In the genomic region with DNA sequence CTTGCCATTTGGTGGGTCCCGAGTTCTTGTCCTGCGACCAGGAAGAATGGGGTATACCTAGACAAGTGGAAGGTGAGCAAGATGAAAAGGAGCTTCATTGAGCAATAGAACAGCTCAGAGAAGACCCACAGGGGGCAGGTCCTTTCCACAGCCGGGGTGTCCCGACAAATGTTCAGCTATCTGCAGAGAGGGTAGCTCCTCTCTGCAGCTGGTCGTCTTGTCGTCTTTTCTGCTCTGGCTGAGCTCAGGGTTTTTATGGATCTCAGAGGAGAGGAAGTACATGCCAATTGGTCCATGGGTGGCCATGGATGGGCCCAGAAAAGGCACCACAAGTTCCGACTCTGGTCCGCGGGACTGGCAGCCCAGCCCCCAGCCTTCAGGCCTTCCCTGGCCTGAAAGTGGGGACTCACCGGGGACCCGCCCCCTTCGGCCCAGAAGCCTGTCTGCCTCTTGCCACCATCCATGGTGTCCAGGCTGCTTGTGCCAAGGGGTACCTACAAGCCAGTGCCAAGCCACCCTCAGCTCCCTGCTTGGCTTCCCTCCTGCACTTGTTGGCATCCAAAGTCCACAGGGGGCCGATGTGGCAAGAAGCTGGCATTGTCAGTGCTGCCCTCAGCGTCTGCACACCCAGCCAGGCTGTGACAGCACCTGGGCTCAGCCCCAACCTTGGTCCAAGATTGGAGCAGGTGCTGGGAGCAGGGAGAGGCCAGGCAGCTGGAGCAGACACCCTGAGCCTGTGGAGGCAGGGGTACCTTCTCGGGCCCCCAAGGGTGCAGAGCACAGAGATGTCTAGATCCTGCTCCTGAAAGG, we compare ENCODE assay signal across 27 cellular contexts.
A peak's percentile ranks its signal among the peaks of the same experiment; 100 is the strongest.
DNase-seq lines count a peak whose midpoint lies in the region; ATAC-seq and TF ChIP-seq lines count a peak whose summit lies in the region.
"Had no signal": no experiment of that assay in that cellular context is flagged by ENCODE, and none has a peak within 500 bp of the region (broad histone marks: within the 10 kb centered on the region; RNA-seq: fewer than 3 reads in every experiment).

No MANE protein-coding gene starts in this region.

- peak; percentile 51 for DNase-seq in activated CD8-positive, alpha-beta memory T cell treated with anti-CD3 and anti-CD28 coated beads for 24 hours
- no peak for DNase-seq in activated CD8-positive, alpha-beta memory T cell treated with anti-CD3 and anti-CD28 coated beads, Interleukin-2, amount 50 U/mL, for 4 hours
- DNase-seq in Peyer's patch (peak; percentile 12 to 55 (median 48)), left lobe of liver (ENCODE audit: low spot score) (peak; percentile 98), posterior vena cava (ENCODE audit: low spot score) (peak; percentile 60)
- no peak for DNase-seq in stimulated activated naive B cell treated with anti-CD40 and anti-IgM and Interleukin-4, amounts not matched to agents 10 μg/mL and 1 μg/mL and 100 μg/mL, for 72 hours
- DNase-seq in activated naive CD4-positive, alpha-beta T cell treated with anti-CD3 and anti-CD28 coated beads, Interleukin-2, amount 50 U/mL, for 72 hours (ENCODE audit: low spot score in 2 of 2): no peak
- DNase-seq: activated CD4-positive, CD25-positive, alpha-beta regulatory T cell; activated CD8-positive, alpha-beta T cell treated with anti-CD3 and anti-CD28 coated beads for 36 hours; BE2C; DMS53; effector memory CD4-positive, alpha-beta T cell; left cardiac atrium; NCI-H1092 treated with DMSO at 0.1 percent for 48 hours; NCI-H2029; NCI-H226; NCI-H82; PC-3; SHP77 treated with DMSO at 0.1 percent for 48 hours; uterus had no signal

- H3K27me3 Mint-ChIP-seq in stimulated activated naive B cell treated with anti-CD40 and anti-IgM and Interleukin-4, amounts not matched to agents 10 μg/mL and 1 μg/mL and 100 μg/mL, for 72 hours: peaks cover 0 to 16% of the 10 kb centered on the region in 2 donors
- H3K27me3 Mint-ChIP-seq: activated CD8-positive, alpha-beta T cell treated with anti-CD3 and anti-CD28 coated beads for 36 hours had no signal

- H3K9me3 ChIP-seq in Peyer's patch: no peaks in the 10 kb centered on the region
- H3K9me3 ChIP-seq: A549, BE2C, uterus had no signal

- intact Hi-C loops in posterior vena cava (cut with DNase I): loop anchor here in 1 of 2 donors (1.0 kb wide), 1 partner anchor 11 kb away; no protein-coding TSS in a partner anchor

- H3K27me3 ChIP-seq in Peyer's patch: no peaks in the 10 kb centered on the region
- H3K27me3 ChIP-seq: BE2C, uterus had no signal

- no peak for TF ChIP-seq CTCF in Peyer's patch (IDR thresholded peaks at IDR 0.05)

- H3K27ac ChIP-seq in Peyer's patch: no peak overlapping the region
- H3K27ac ChIP-seq: A549, uterus had no signal

- peaks cover 1 to 4% of the 10 kb centered on the region in 2 donors for H3K4me1 Mint-ChIP-seq in stimulated activated naive B cell treated with anti-CD40 and anti-IgM and Interleukin-4, amounts not matched to agents 10 μg/mL and 1 μg/mL and 100 μg/mL, for 72 hours
- H3K4me1 Mint-ChIP-seq: brain, mesothelial cell of epicardium had no signal

- no peak overlapping the region for H3K4me3 Mint-ChIP-seq in stimulated activated naive B cell treated with anti-CD40 and anti-IgM and Interleukin-4, amounts not matched to agents 10 μg/mL and 1 μg/mL and 100 μg/mL, for 72 hours
- H3K4me3 Mint-ChIP-seq: activated CD8-positive, alpha-beta T cell treated with anti-CD3 and anti-CD28 coated beads for 36 hours; brain; IgD-negative memory B cell; mesothelial cell of epicardium; nephron had no signal

- H3K9me3 Mint-ChIP-seq in stimulated activated naive B cell treated with anti-CD40 and anti-IgM and Interleukin-4, amounts not matched to agents 10 μg/mL and 1 μg/mL and 100 μg/mL, for 72 hours: no peaks in the 10 kb centered on the region
- H3K9me3 Mint-ChIP-seq in activated naive CD4-positive, alpha-beta T cell treated with anti-CD3 and anti-CD28 coated beads, Interleukin-2, amount 50 U/mL, for 72 hours: no peaks in the 10 kb centered on the region
- H3K9me3 Mint-ChIP-seq: activated CD8-positive, alpha-beta T cell treated with anti-CD3 and anti-CD28 coated beads for 36 hours; IgD-negative memory B cell had no signal

- H3K36me3 Mint-ChIP-seq in stimulated activated naive B cell treated with anti-CD40 and anti-IgM and Interleukin-4, amounts not matched to agents 10 μg/mL and 1 μg/mL and 100 μg/mL, for 72 hours: no peaks in the 10 kb centered on the region
- H3K36me3 Mint-ChIP-seq in activated naive CD4-positive, alpha-beta T cell treated with anti-CD3 and anti-CD28 coated beads, Interleukin-2, amount 50 U/mL, for 72 hours: no peaks in the 10 kb centered on the region
- H3K36me3 Mint-ChIP-seq: brain, IgD-negative memory B cell had no signal

- no peak overlapping the region for H3K4me3 ChIP-seq in Peyer's patch
- H3K4me3 ChIP-seq: A549, uterus had no signal

- no peaks in the 10 kb centered on the region for H3K36me3 ChIP-seq in Peyer's patch
- H3K36me3 ChIP-seq: BE2C, uterus had no signal

- no peak for TF ChIP-seq POLR2A in Peyer's patch (IDR thresholded peaks at IDR 0.05)

- H3K4me1 ChIP-seq in Peyer's patch: no peaks in the 10 kb centered on the region
- H3K4me1 ChIP-seq: A549, BE2C, uterus had no signal

- H3K27ac Mint-ChIP-seq in stimulated activated naive B cell treated with anti-CD40 and anti-IgM and Interleukin-4, amounts not matched to agents 10 μg/mL and 1 μg/mL and 100 μg/mL, for 72 hours: no peak overlapping the region
- H3K27ac Mint-ChIP-seq in activated naive CD4-positive, alpha-beta T cell treated with anti-CD3 and anti-CD28 coated beads, Interleukin-2, amount 50 U/mL, for 72 hours: no peak overlapping the region
- H3K27ac Mint-ChIP-seq: activated CD8-positive, alpha-beta T cell treated with anti-CD3 and anti-CD28 coated beads for 36 hours; brain; IgD-negative memory B cell; mesothelial cell of epicardium had no signal

- peak; percentile 80 for ATAC-seq in left lobe of liver
- no peak for ATAC-seq in GM21619 (IDR thresholded peaks at IDR 0.05; ENCODE audit: unreplicated experiment)
- ATAC-seq in stimulated activated naive B cell treated with anti-CD40 and anti-IgM and Interleukin-4, amounts not matched to agents 10 μg/mL and 1 μg/mL and 100 μg/mL, for 72 hours (replicated peaks): no peak
- no peak for ATAC-seq in activated naive CD4-positive, alpha-beta T cell treated with anti-CD3 and anti-CD28 coated beads, Interleukin-2, amount 50 U/mL, for 72 hours
- ATAC-seq: A549; activated CD8-positive, alpha-beta T cell treated with anti-CD3 and anti-CD28 coated beads for 36 hours; esophagus mucosa; PC-3 had no signal

Comparison
In these comparisons a context has a peak if more than half of its experiments do, and no peak if none do; other contexts are left out.
1. DNase-seq: peak in activated CD8-positive, alpha-beta memory T cell treated with anti-CD3 and anti-CD28 coated beads for 24 hours (single experiment), Peyer's patch (3 of 3), left lobe of liver (single experiment) and posterior vena cava (single experiment); none in activated CD8-positive, alpha-beta memory T cell treated with anti-CD3 and anti-CD28 coated beads, Interleukin-2, amount 50 U/mL, for 4 hours (single experiment), stimulated activated naive B cell treated with anti-CD40 and anti-IgM and Interleukin-4, amounts not matched to agents 10 μg/mL and 1 μg/mL and 100 μg/mL, for 72 hours (single experiment) and activated naive CD4-positive, alpha-beta T cell treated with anti-CD3 and anti-CD28 coated beads, Interleukin-2, amount 50 U/mL, for 72 hours (0 of 2).